ENCODE assay signal across 24 cellular contexts in genomic region chr2:67684991-67685390, GRCh38.
"Had no signal": no experiment of that assay in that cellular context is flagged by ENCODE, and none has a peak within 500 bp of the region (broad histone marks: within the 10 kb centered on the region; RNA-seq: fewer than 3 reads in every experiment).

No MANE protein-coding gene starts in this region.

- DNase-seq: colonic mucosa; effector CD8-positive, alpha-beta T cell; endodermal cell; foreskin keratinocyte; heart left ventricle; kidney; mesenchymal stem cell; naive thymus-derived CD8-positive, alpha-beta T cell; nephron progenitor cell; nucleus accumbens; right cardiac atrium; sigmoid colon; spleen; stimulated activated CD4-positive, alpha-beta T cell treated with anti-CD3 and anti-CD28 coated beads, Interleukin-4, amount 100 ng/mL, for 4 hours; upper lobe of left lung; uterus had no signal

- H3K27ac ChIP-seq: colonic mucosa, epithelial cell of prostate, foreskin keratinocyte, gastroesophageal sphincter, heart left ventricle, hepatocyte, prostate gland, sigmoid colon, skin epidermis, spleen, thoracic aorta, tibial nerve, upper lobe of left lung, uterus had no signal

- H2AFZ ChIP-seq: hepatocyte had no signal

- H3K4me3 ChIP-seq: colonic mucosa, gastroesophageal sphincter, heart left ventricle, hepatocyte, lung, prostate gland, sigmoid colon, skin epidermis, spleen, thoracic aorta, tibial nerve, upper lobe of left lung, uterus had no signal

- H3K79me2 ChIP-seq: hepatocyte had no signal

- H3K27me3 ChIP-seq: colonic mucosa, gastroesophageal sphincter, heart left ventricle, hepatocyte, sigmoid colon, upper lobe of left lung, uterus had no signal

- H3K36me3 ChIP-seq: colonic mucosa, gastroesophageal sphincter, heart left ventricle, prostate gland, sigmoid colon, spleen, thoracic aorta, tibial nerve, upper lobe of left lung, uterus had no signal

- H3K9me3 ChIP-seq: colonic mucosa, gastroesophageal sphincter, heart left ventricle, prostate gland, sigmoid colon, spleen, thoracic aorta, tibial nerve, upper lobe of left lung, uterus had no signal

- H3K4me1 ChIP-seq: colonic mucosa, foreskin keratinocyte, gastroesophageal sphincter, heart left ventricle, prostate gland, sigmoid colon, spleen, tibial nerve, upper lobe of left lung, uterus had no signal

- H3K4me2 ChIP-seq: hepatocyte had no signal
